Comparison of ENCODE assay signal across 7 cellular contexts in genomic region chr11:20612416-20612815, GRCh38. TPM values are rescaled to one million over a fixed set of nuclear protein-coding genes. Genes with fewer than 3 reads are reported as not detected.
"Had no signal": no experiment of that assay in that cellular context is flagged by ENCODE, and none has a peak within 500 bp of the region (broad histone marks: within the 10 kb centered on the region; RNA-seq: fewer than 3 reads in every experiment).

No MANE protein-coding gene starts in this region.

- H3K36me3 Mint-ChIP-seq: IgD-negative memory B cell had no signal

- FAIRE-seq: HTR-8/SVneo, K562 had no signal

- DNase-seq: IMR-90 had no signal

- ATAC-seq: K562 had no signal

- H3K4me3 Mint-ChIP-seq: IgD-negative memory B cell had no signal

- H3K4me3 ChIP-seq: K562 had no signal

- H3K27ac ChIP-seq: HL-60 had no signal

- H3K9me3 Mint-ChIP-seq: IgD-negative memory B cell had no signal

- H3K27ac Mint-ChIP-seq: IgD-negative memory B cell had no signal

RNA-seq across cellular contexts. Expression of gene SLC6A5, which starts 13.0 kb away (rescaled TPM):
- total RNA-seq: HT-29, HT1080, IMR-90, K562 had no signal
- polyA plus RNA-seq: IgD-negative memory B cell, IMR-90 had no signal

RNA-seq across cellular contexts. Expression of gene NELL1, which starts 57.0 kb away (rescaled TPM):
- total RNA-seq: HT-29, HT1080, IMR-90, K562 had no signal
- polyA plus RNA-seq: IgD-negative memory B cell, IMR-90, K562 had no signal
